Comparison of ENCODE assay signal across 7 cellular contexts in the genomic region with DNA sequence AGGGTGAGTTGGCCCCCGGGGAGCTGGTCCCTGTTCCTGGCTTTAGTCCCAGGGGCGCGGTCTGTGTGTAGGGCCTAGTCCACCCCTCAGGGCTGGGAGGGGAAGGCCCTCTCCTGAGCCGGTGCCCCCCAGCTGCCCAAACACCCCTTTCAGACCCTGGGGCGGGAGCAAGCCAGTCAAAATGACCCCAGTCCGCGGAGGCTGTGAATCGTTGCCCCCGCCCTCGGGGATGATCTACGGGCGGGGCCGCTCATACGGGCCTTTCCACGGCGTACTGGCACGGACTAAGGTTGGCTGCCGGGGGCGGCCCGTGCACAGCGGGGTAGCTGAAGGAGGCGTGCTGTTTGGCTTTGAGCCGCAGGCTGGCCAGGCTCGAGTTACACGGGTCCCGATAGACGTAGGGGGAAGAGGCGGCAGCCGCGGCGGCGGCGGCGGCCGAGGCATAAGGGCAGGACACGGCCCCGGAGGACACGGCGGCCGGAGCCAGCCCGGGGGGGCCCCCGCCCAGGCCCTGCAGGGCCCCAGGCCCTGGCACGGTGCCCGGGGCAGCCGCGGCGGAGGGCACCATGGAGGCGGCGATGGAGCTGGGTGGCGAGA. TPM values are rescaled to one million over a fixed set of nuclear protein-coding genes. Genes with fewer than 3 reads are reported as not detected.
DNase-seq lines count a peak whose midpoint lies in the region; ATAC-seq and TF ChIP-seq lines count a peak whose summit lies in the region.

No MANE protein-coding gene starts in this region.

- no peak overlapping the region for H3K14ac ChIP-seq in trophoblast cell (ENCODE audit: low read length)

- H2AFZ ChIP-seq in trophoblast cell (ENCODE audit: insufficient read depth, low read length, poor library complexity): no peak overlapping the region

- H2AK5ac ChIP-seq in trophoblast cell (ENCODE audit: low read length): no peak overlapping the region

- no peak overlapping the region for H4K12ac ChIP-seq in trophoblast cell (ENCODE audit: low read depth, low read length)

- ATAC-seq in gastroesophageal sphincter: no peak
- ATAC-seq in GM21737 (IDR thresholded peaks at IDR 0.05; ENCODE audit: unreplicated experiment): no peak
- ATAC-seq in HG02571 (IDR thresholded peaks at IDR 0.05; ENCODE audit: unreplicated experiment): no peak

- H4K91ac ChIP-seq in trophoblast cell (ENCODE audit: low read depth, low read length): no peak overlapping the region

- peak overlapping the region; percentile 3 to 52 for H3K4me3 ChIP-seq in gastroesophageal sphincter
- H3K4me3 ChIP-seq in trophoblast cell (ENCODE audit: low read depth, low read length): peak overlapping the region; percentile 42

- in situ Hi-C loops in GM13976 (cut with MboI; ENCODE audit: low sequenced_read_pairs, unreplicated experiment): loop anchor here (25.0 kb wide), 1 partner anchor 357 kb away; no protein-coding TSS in a partner anchor

- H3K27ac ChIP-seq in gastroesophageal sphincter (no peak overlapping the region), trophoblast cell (ENCODE audit: low read depth, low read length) (no peak overlapping the region)

- TF ChIP-seq CTCF in GM13976 (IDR thresholded peaks at IDR 0.05; ENCODE audit: borderline replicate concordance, control extremely low read depth, extremely low read depth, insufficient read depth, missing control alignments) (no peak), gastroesophageal sphincter (IDR thresholded peaks at IDR 0.05) (no peak)

- H3K79me1 ChIP-seq in trophoblast cell (ENCODE audit: low read length): no peaks in the 10 kb centered on the region

- DNase-seq in GM13976 (ENCODE audit: low spot score): peak; percentile 50
- DNase-seq in NCI-H2196 (lab: John Stamatoyannopoulos, UW; ENCODE audit: unreplicated experiment): peak; percentile 70
- peak; percentile 61 to 71 for DNase-seq in activated T-cell treated with anti-CD3 and anti-CD28 coated beads, Interleukin-2, amount 50 U/mL, for 48 hours
- DNase-seq in trophoblast cell: peak; percentile 18 to 46

- H2BK5ac ChIP-seq in trophoblast cell (ENCODE audit: low read depth, low read length, poor library complexity): no peak overlapping the region

- no peak overlapping the region for H3K9ac ChIP-seq in trophoblast cell (ENCODE audit: low read length)

- no peak for TF ChIP-seq POLR2A in gastroesophageal sphincter (IDR thresholded peaks at IDR 0.05)

- H3K23ac ChIP-seq in trophoblast cell (ENCODE audit: low read length): no peak overlapping the region

- H3K9me3 ChIP-seq in gastroesophageal sphincter: no peaks in the 10 kb centered on the region
- H3K9me3 ChIP-seq in trophoblast cell (ENCODE audit: insufficient read depth, low read depth, low read length): peaks cover 5% of the 10 kb centered on the region

- no peak for TF ChIP-seq EP300 in gastroesophageal sphincter (IDR thresholded peaks at IDR 0.05)

- H3K27me3 ChIP-seq in gastroesophageal sphincter: peaks cover 84% of the 10 kb centered on the region
- peaks cover 46% of the 10 kb centered on the region for H3K27me3 ChIP-seq in trophoblast cell (ENCODE audit: insufficient read depth, low read length)

- no peak overlapping the region for H2BK12ac ChIP-seq in trophoblast cell (ENCODE audit: low read length)

- H3K79me2 ChIP-seq in trophoblast cell (ENCODE audit: control insufficient read depth, insufficient read depth, low read length, poor library complexity): no peaks in the 10 kb centered on the region

- no peak overlapping the region for H3K18ac ChIP-seq in trophoblast cell (ENCODE audit: low read length)

- no peaks in the 10 kb centered on the region for H3K36me3 ChIP-seq in gastroesophageal sphincter
- no peaks in the 10 kb centered on the region for H3K36me3 ChIP-seq in trophoblast cell (ENCODE audit: control insufficient read depth in 1 of 2, insufficient read depth in 2 of 2, low read length in 2 of 2)

- peaks cover 0 to 39% (median 23%) of the 10 kb centered on the region in 3 donors for H3K4me1 ChIP-seq in gastroesophageal sphincter
- peaks cover 20 to 26% of the 10 kb centered on the region in 2 experiments for H3K4me1 ChIP-seq in trophoblast cell (ENCODE audit: control insufficient read depth in 1 of 2, insufficient read depth in 2 of 2, low read length in 2 of 2)

- H3K4ac ChIP-seq in trophoblast cell (ENCODE audit: low read depth, low read length): no peak overlapping the region

- peak overlapping the region; percentile 72 for H3K4me2 ChIP-seq in trophoblast cell (ENCODE audit: low read length)

- no peak overlapping the region for H2BK120ac ChIP-seq in trophoblast cell (ENCODE audit: insufficient read depth, low read length, poor library complexity)

- no CpG with 5 or more reads among the region's 50 CpGs for WGBS in gastroesophageal sphincter (ENCODE audit: low coverage in 1 of 2), 2 donors
- no CpG with 5 or more reads among the region's 50 CpGs for WGBS in trophoblast cell (ENCODE audit: extremely low coverage, insufficient coverage, insufficient read length)

- no peak overlapping the region for H4K8ac ChIP-seq in trophoblast cell (ENCODE audit: low read depth, low read length)

RNA-seq across cellular contexts. Expression of a gene that starts 4.3 kb away (rescaled TPM):
- under 1 TPM in 1 of 4 donors, not detected in 3; 0.81 TPM for total RNA-seq in gastroesophageal sphincter
- polyA plus RNA-seq in trophoblast cell (2013): 0.12 and 0.17 TPM in 2 replicates

RNA-seq across cellular contexts. Expression of a gene that starts 10.9 kb away (rescaled TPM):
- under 1 TPM in 1 of 4 donors, not detected in 3; 0.30 TPM for total RNA-seq in gastroesophageal sphincter
- polyA plus RNA-seq in trophoblast cell (2013): 0.04 TPM in 1 of 2 replicates, not detected in the other

RNA-seq across cellular contexts. Expression of a gene that starts 15.0 kb away (rescaled TPM):
- total RNA-seq in gastroesophageal sphincter: 10 to 100 TPM; 32.0 to 54.7 (median 39.4) TPM
- 36.1 and 36.7 TPM in 2 replicates for polyA plus RNA-seq in trophoblast cell (2013)
